25 cellular contexts compared by ENCODE assay signal in the genomic region with DNA sequence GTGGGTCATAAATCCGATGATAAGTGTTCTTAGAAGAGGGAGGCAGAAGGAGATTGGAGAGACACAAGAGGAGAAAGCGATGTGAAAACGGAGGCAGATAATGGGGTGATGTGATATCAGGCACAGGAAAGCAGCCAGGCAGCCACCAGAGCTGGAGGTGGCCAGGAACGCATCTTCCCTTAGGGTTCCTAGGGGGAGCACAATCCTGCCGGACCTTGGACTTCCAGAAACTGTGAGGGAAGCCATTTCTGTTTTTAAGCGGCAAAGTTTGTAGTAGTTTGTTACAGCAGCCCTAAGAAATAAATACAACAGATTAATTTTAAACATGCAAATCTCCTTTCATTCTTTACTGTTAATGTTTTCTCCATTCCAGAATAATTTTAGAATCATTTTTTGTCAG.
"Had no signal": no experiment of that assay in that cellular context is flagged by ENCODE, and none has a peak within 500 bp of the region (broad histone marks: within the 10 kb centered on the region; RNA-seq: fewer than 3 reads in every experiment).

No MANE protein-coding gene starts in this region.

- H3K9me3 ChIP-seq: neutrophil, ovary, right lobe of liver, thoracic aorta had no signal

- ATAC-seq: activated CD8-positive, alpha-beta T cell treated with anti-CD3 and anti-CD28 coated beads for 36 hours; activated T-cell treated with anti-CD3 and anti-CD28 coated beads, Interleukin-2, amount 50 U/mL, for 4 hours; activated T-helper 17 cell treated with anti-CD3 and anti-CD28 coated beads, Interleukin-2, amount 50 U/mL, for 72 hours; effector memory CD8-positive, alpha-beta T cell; right lobe of liver; T-helper 17 cell had no signal

- H3K27me3 ChIP-seq: neutrophil, ovary, right lobe of liver had no signal

- DNase-seq: activated CD4-positive, alpha-beta T cell treated with anti-CD3 and anti-CD28 coated beads for 1 hour; activated CD4-positive, alpha-beta T cell treated with anti-CD3 and anti-CD28 coated beads, Interleukin-2, amount 50 U/mL, for 1 hour; activated CD8-positive, alpha-beta T cell treated with anti-CD3 and anti-CD28 coated beads for 36 hours; activated gamma-delta T cell treated with Interleukin-2 at 50 U/mL for 16 hours; activated naive CD4-positive, alpha-beta T cell treated with anti-CD3 and anti-CD28 coated beads, Interleukin-2, amount 50 U/mL, for 16 hours; activated T-cell treated with anti-CD3 and anti-CD28 coated beads, Interleukin-2, amount 50 U/mL, for 4 hours; amygdala; caudate nucleus; cortex of kidney; effector memory CD8-positive, alpha-beta T cell; head of caudate nucleus; hippocampal formation; left ventricle myocardium inferior; nephron progenitor cell; ovary; right lobe of liver; stimulated activated CD4-positive, alpha-beta T cell treated with anti-CD3 and anti-CD28 coated beads, Interleukin-12 subunit alpha, Interleukin-12 subunit beta, amount 100 ng/mL, for 4 hours; stimulated activated CD4-positive, alpha-beta T cell treated with anti-CD3 and anti-CD28 coated beads, Interleukin-4, amount 100 ng/mL, for 1 hour; T-helper 17 cell; T1000; trophoblast cell had no signal

- H3K27ac ChIP-seq: left ventricle myocardium inferior, neutrophil, ovary, right lobe of liver, skin epidermis, thoracic aorta had no signal

- H3K4me1 ChIP-seq: left ventricle myocardium inferior, right lobe of liver had no signal

- H3K4me3 ChIP-seq: left ventricle myocardium inferior, ovary, right lobe of liver, skin epidermis, thoracic aorta had no signal

- H3K36me3 ChIP-seq: left ventricle myocardium inferior, neutrophil, ovary, right lobe of liver, thoracic aorta had no signal
